Comparison of ENCODE assay signal across 14 cellular contexts in genomic region chr1:225627304-225627947, GRCh38. TPM values are rescaled to one million over a fixed set of nuclear protein-coding genes. Genes with fewer than 3 reads are reported as not detected.
DNase-seq lines count a peak whose midpoint lies in the region; ATAC-seq, FAIRE-seq and TF ChIP-seq lines count a peak whose summit lies in the region.
"Had no signal": no experiment of that assay in that cellular context is flagged by ENCODE, and none has a peak within 500 bp of the region (broad histone marks: within the 10 kb centered on the region; RNA-seq: fewer than 3 reads in every experiment).

No MANE protein-coding gene starts in this region.

- ATAC-seq in GM12878 (peak; percentile 52), HG02938 (IDR thresholded peaks at IDR 0.05; ENCODE audit: unreplicated experiment) (no peak)
- ATAC-seq: activated CD8-positive, alpha-beta T cell treated with anti-CD3 and anti-CD28 coated beads for 36 hours had no signal

- CTCF ChIA-PET in GM12878 (lab: Yijun Ruan, JAX) = interaction anchor here (1.2 kb wide), 1 partner anchor 284 kb away, joined by 3 read pairs; no protein-coding TSS in a partner anchor

- TF ChIP-seq POLR2A in GM12878 (IDR thresholded peaks at IDR 0.05; ENCODE audit: low read depth, low read length) = no peak

- H3K27ac ChIP-seq in HUES48 (ENCODE audit: low read depth, low read length) (peak overlapping the region; percentile 55), GM12878 (ENCODE audit: control insufficient read depth, insufficient read depth) (no peak overlapping the region), small intestine (ENCODE audit: low read depth in 1 of 2, low read length in 1 of 2) (no peak overlapping the region), caudate nucleus (ENCODE audit: low read depth, low read length) (no peak overlapping the region)
- H3K27ac ChIP-seq: dorsolateral prefrontal cortex, SK-N-MC had no signal

- H2AFZ ChIP-seq in GM12878 (ENCODE audit: control insufficient read depth, low read depth, low read length) = no peak overlapping the region

- TF ChIP-seq RAD21 in GM12878 (IDR thresholded peaks at IDR 0.05; ENCODE audit: insufficient read depth, low read depth, low read length) = no peak

- peaks cover 36% of the 10 kb centered on the region for H3K4me1 ChIP-seq in HUES48 (ENCODE audit: control insufficient read depth, insufficient read depth, low read length)
- no peaks in the 10 kb centered on the region for H3K4me1 ChIP-seq in GM12878 (ENCODE audit: control insufficient read depth, insufficient read depth, low read length)
- no peaks in the 10 kb centered on the region for H3K4me1 ChIP-seq in small intestine (ENCODE audit: control insufficient read depth in 2 of 2, insufficient read depth in 1 of 2, low read depth in 1 of 2, low read length in 1 of 2)

- RAD21 ChIA-PET in GM12878 (lab: Charles Lee; ENCODE audit: unreplicated experiment) = no interaction called here

- SMC1A ChIA-PET in GM12878 (lab: Charles Lee; ENCODE audit: uncharacterized antibody, unreplicated experiment) = interaction anchor here (0.9 to 1.2 kb wide), 2 partner anchors 11 to 41 kb away, joined by 3 to 4 read pairs; no protein-coding TSS in a partner anchor

- no peak for DNase-seq in GM12878 (ENCODE audit: low read depth, low spot score)
- DNase-seq in kidney glomerular epithelial cell (lab: John Stamatoyannopoulos, UW) = peak; percentile 12
- peak; percentile 49 for DNase-seq in small intestine
- no peak for DNase-seq in caudate nucleus (lab: John Stamatoyannopoulos, UW)
- DNase-seq in KBM-7 = no peak
- no peak for DNase-seq in activated T-cell treated with anti-CD3 and anti-CD28 coated beads, Interleukin-2, amount 50 U/mL, for 48 hours
- DNase-seq: activated CD8-positive, alpha-beta T cell treated with anti-CD3 and anti-CD28 coated beads for 36 hours; aorta; C1 segment of cervical spinal cord; dorsolateral prefrontal cortex; stimulated activated CD4-positive, alpha-beta T cell treated with anti-CD3 and anti-CD28 coated beads, Interleukin-15, amount 100 ng/mL, for 24 hours had no signal

- no peak for TF ChIP-seq EP300 in GM12878 (IDR thresholded peaks at IDR 0.05; ENCODE audit: borderline replicate concordance in 1 of 2, control insufficient read depth in 1 of 2, low read depth in 2 of 2, low read length in 2 of 2)

- no peaks in the 10 kb centered on the region for H3K79me2 ChIP-seq in GM12878 (ENCODE audit: control insufficient read depth, insufficient read depth, low read length)

- POLR2A ChIA-PET in GM12878 (lab: Charles Lee) = no interaction called here

- no peak overlapping the region for H3K9ac ChIP-seq in HUES48 (ENCODE audit: low read depth, low read length)
- H3K9ac ChIP-seq in GM12878 (ENCODE audit: control insufficient read depth, insufficient read depth, low read length) = no peak overlapping the region

- in situ Hi-C loops in GM12878 (cut with MboI) = no loop called here
- in situ Hi-C loops in KBM-7 (cut with MboI; ENCODE audit: low pct_unique_long_range_greater_than_20kb, low sequenced_read_pairs) = no loop called here

- FAIRE-seq in GM12878 (lab: Jason Lieb, UNC) (no peak), small intestine (lab: Jason Lieb, UNC) (no peak)

- H3K9me3 ChIP-seq in HUES48 (ENCODE audit: control insufficient read depth, insufficient read depth, low read length) (no peaks in the 10 kb centered on the region), GM12878 (replicated peaks; ENCODE audit: control insufficient read depth, insufficient read depth, low read length) (no peaks in the 10 kb centered on the region), small intestine (ENCODE audit: control insufficient read depth, low read depth) (no peaks in the 10 kb centered on the region)

- no peak for TF ChIP-seq CTCF in GM12878 (IDR thresholded peaks at IDR 0.05 in 2 of 3, conservative IDR thresholded peaks at IDR 0.05 in 1 of 3; ENCODE audit: control insufficient read depth in 2 of 3, extremely low read depth in 1 of 3, insufficient read depth in 1 of 3, low read depth in 3 of 3, low read length in 3 of 3)

- no peaks in the 10 kb centered on the region for H4K20me1 ChIP-seq in GM12878 (ENCODE audit: control insufficient read depth, insufficient read depth)

- no TSS peak for BruUV-seq in GM12878 (replicated peaks; lab: Mats Ljungman, UMichigan)

- intact Hi-C loops in GM12878 (cut with micrococcal nuclease; ENCODE audit: unreplicated experiment) = no loop called here

- no peaks in the 10 kb centered on the region for H3K27me3 ChIP-seq in HUES48 (ENCODE audit: control insufficient read depth, insufficient read depth, low read length)
- no peaks in the 10 kb centered on the region; a peak in 1 of 4 replicates for H3K27me3 ChIP-seq in GM12878 (replicated peaks in 1 of 2; ENCODE audit: control insufficient read depth in 2 of 2, insufficient read depth in 2 of 2, low read length in 1 of 2)
- no peaks in the 10 kb centered on the region for H3K27me3 ChIP-seq in small intestine (ENCODE audit: control insufficient read depth in 2 of 2, insufficient read depth in 2 of 2, low read length in 2 of 2)
- H3K27me3 ChIP-seq: dorsolateral prefrontal cortex had no signal

- H3K4me3 ChIP-seq in HUES48 (ENCODE audit: low read depth, low read length) (no peak overlapping the region), GM12878 (no peak overlapping the region), small intestine (ENCODE audit: low read depth in 1 of 2, low read length in 2 of 2) (no peak overlapping the region)
- H3K4me3 ChIP-seq: dorsolateral prefrontal cortex, SK-N-MC had no signal

- H3K36me3 ChIP-seq in HUES48 (ENCODE audit: control insufficient read depth, insufficient read depth, low read length) = peaks cover 18% of the 10 kb centered on the region; the same call in 1 of the 2 replicates
- H3K36me3 ChIP-seq in GM12878 (ENCODE audit: control insufficient read depth in 2 of 2, insufficient read depth in 2 of 2, low read length in 1 of 2) = no peaks in the 10 kb centered on the region
- no peaks in the 10 kb centered on the region for H3K36me3 ChIP-seq in small intestine (ENCODE audit: control insufficient read depth in 2 of 2, insufficient read depth in 2 of 2, low read length in 2 of 2)

- H3K4me2 ChIP-seq in GM12878 (ENCODE audit: control insufficient read depth, insufficient read depth) = no peak overlapping the region

- WGBS in GM12878 (ENCODE audit: insufficient coverage, insufficient replicate concordance, low lambda C conversion rate, missing lambda C conversion rate) = 3% methylated on average over 2 of the region's 2 CpGs
- 9 to 48% (median 21%) methylated on average over 2 of the region's 2 CpGs for WGBS in small intestine, 3 donors

TF ChIP-seq in GM12878, 131 proteins besides CTCF, POLR2A, EP300 and RAD21 (continues in another document):
- TF ChIP-seq RFX5 (IDR thresholded peaks at IDR 0.05; ENCODE audit: low read depth, low read length) = no peak
- no peak for TF ChIP-seq HDAC6 (IDR thresholded peaks at IDR 0.05; ENCODE audit: unreplicated experiment)
- TF ChIP-seq JUNB (IDR thresholded peaks at IDR 0.05) = no peak
- no peak for TF ChIP-seq ZZZ3 (IDR thresholded peaks at IDR 0.05; ENCODE audit: control insufficient read depth, insufficient read length, low read depth)
- TF ChIP-seq ELK1 (IDR thresholded peaks at IDR 0.05; ENCODE audit: low read depth, low read length) = no peak
- TF ChIP-seq BACH1 (IDR thresholded peaks at IDR 0.05; ENCODE audit: borderline replicate concordance) = no peak
- TF ChIP-seq KLF5 (IDR thresholded peaks at IDR 0.05; ENCODE audit: partially characterized antibody) = no peak
- no peak for TF ChIP-seq BHLHE40 (IDR thresholded peaks at IDR 0.05; ENCODE audit: borderline replicate concordance in 1 of 2, low read depth in 2 of 2, low read length in 1 of 2)
- no peak for TF ChIP-seq MYB (IDR thresholded peaks at IDR 0.05; ENCODE audit: borderline replicate concordance, low read depth, low read length)
- no peak for TF ChIP-seq SUZ12 (IDR thresholded peaks at IDR 0.05; ENCODE audit: unreplicated experiment)
- no peak for TF ChIP-seq POU2F2 (IDR thresholded peaks at IDR 0.05; ENCODE audit: borderline replicate concordance, low read depth, low read length)
- no peak for TF ChIP-seq RUNX3 (IDR thresholded peaks at IDR 0.05; ENCODE audit: low read length)
- no peak for TF ChIP-seq ATF3 (IDR thresholded peaks at IDR 0.05; ENCODE audit: borderline replicate concordance, extremely low read depth, low read depth, low read length)
- no peak for TF ChIP-seq NRF1 (conservative IDR thresholded peaks at IDR 0.05; ENCODE audit: low read depth, low read length)

RNA-seq across cellular contexts. Expression of gene ENAH, which starts 25.5 kb away (rescaled TPM):
- total RNA-seq in GM12878 (2013; cell fraction: nucleolus; rRNA removed) = 1.1 TPM in 1 of 2 replicates, not detected in the other
- total RNA-seq in GM12878 (2014; rRNA removed) (not detected in 2 replicates), GM12878 (2014; rRNA removed; fragmentation: Illumina TruSeq; extraction: Trizol) (not detected in 2 replicates), GM12878 (2021) (0.40 and 0.62 TPM in 2 replicates)
- polyA plus RNA-seq in GM12878 (2011; ENCODE audit: low read depth) = not detected
- polyA plus RNA-seq in GM12878 (2011; rRNA removed) (under 0.01 TPM in 1 of 2 replicates, not detected in the other), GM12878 (2014; fragmentation: Illumina TruSeq; extraction: Trizol) (not detected in 2 replicates), GM12878 (2014; fragmentation: Nextera tagmentation; extraction: Ambion mirVana) (not detected), GM12878 (2014; rRNA removed) (0.06 TPM in 1 of 2 replicates, not detected in the other), GM12878 (2016; fragmentation: Nextera tagmentation; extraction: Ambion mirVana) (under 1 TPM; 0.06 to 0.12 TPM), small intestine (10 to 100 TPM in 1 of 3 donors, 1 to 10 TPM in 2; 4.5 to 26.0 (median 5.4) TPM)
- 0.01 and 0.03 TPM in 2 replicates for polyA plus RNA-seq in GM12878 (2011; cell fraction: cytosol; rRNA removed)
- not detected in 2 replicates for polyA plus RNA-seq in GM12878 (2011; cell fraction: nucleus; rRNA removed)
- 0.03 TPM in 1 of 2 replicates, not detected in the other for polyA plus RNA-seq in GM12878 (2012)
- 0.07 TPM in 1 of 2 replicates, not detected in the other for polyA minus RNA-seq in GM12878 (2011; rRNA and poly(A)+ RNA removed)
- 0.31 and 1.1 TPM in 2 replicates for polyA minus RNA-seq in GM12878 (2011; cell fraction: cytosol; rRNA and poly(A)+ RNA removed)
- polyA minus RNA-seq in GM12878 (2011; cell fraction: nucleus; rRNA and poly(A)+ RNA removed) = not detected in 2 replicates

Comparison
In these comparisons a context has a peak if more than half of its experiments do, and no peak if none do; other contexts are left out.
1. DNase-seq: peak in kidney glomerular epithelial cell (single experiment) and small intestine (single experiment); none in GM12878 (single experiment), caudate nucleus (0 of 61), KBM-7 (single experiment) and activated T-cell treated with anti-CD3 and anti-CD28 coated beads, Interleukin-2, amount 50 U/mL, for 48 hours (0 of 2).
2. RNA of gene ENAH, which starts 25.5 kb away (polyA plus RNA-seq): 4.5 to 26.0 TPM in small intestine; under 0.01 to 0.12 TPM in GM12878; every median in the first group is over 4 times any median in the second.